Comparison of ENCODE assay signal across 1 cellular context in the genomic region with DNA sequence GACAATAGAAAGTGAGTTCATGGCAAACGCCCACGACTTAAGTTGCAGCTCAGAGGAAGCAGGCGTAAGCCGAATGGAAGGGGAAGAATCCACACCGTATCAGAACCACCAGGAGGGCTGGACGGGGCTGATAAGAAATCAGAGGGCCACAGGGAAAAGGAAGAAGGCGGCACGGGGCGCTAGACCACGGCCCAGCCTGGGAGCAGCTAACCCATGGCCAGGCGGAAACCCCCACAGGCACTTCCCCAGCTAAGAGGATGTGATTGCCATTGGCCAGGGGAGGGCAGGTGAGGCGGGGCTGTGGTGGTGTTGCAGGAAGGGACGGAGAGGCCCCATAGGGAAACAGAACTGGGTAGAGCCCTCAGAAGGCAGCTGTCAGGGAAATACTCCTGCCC.
TF ChIP-seq lines count a peak whose summit lies in the region.

No MANE protein-coding gene starts in this region.

TF ChIP-seq in K562, 482 proteins besides CTCF, POLR2A, EP300 and RAD21 (continued from another document and continues in another):
- TF ChIP-seq, protein P1, sequence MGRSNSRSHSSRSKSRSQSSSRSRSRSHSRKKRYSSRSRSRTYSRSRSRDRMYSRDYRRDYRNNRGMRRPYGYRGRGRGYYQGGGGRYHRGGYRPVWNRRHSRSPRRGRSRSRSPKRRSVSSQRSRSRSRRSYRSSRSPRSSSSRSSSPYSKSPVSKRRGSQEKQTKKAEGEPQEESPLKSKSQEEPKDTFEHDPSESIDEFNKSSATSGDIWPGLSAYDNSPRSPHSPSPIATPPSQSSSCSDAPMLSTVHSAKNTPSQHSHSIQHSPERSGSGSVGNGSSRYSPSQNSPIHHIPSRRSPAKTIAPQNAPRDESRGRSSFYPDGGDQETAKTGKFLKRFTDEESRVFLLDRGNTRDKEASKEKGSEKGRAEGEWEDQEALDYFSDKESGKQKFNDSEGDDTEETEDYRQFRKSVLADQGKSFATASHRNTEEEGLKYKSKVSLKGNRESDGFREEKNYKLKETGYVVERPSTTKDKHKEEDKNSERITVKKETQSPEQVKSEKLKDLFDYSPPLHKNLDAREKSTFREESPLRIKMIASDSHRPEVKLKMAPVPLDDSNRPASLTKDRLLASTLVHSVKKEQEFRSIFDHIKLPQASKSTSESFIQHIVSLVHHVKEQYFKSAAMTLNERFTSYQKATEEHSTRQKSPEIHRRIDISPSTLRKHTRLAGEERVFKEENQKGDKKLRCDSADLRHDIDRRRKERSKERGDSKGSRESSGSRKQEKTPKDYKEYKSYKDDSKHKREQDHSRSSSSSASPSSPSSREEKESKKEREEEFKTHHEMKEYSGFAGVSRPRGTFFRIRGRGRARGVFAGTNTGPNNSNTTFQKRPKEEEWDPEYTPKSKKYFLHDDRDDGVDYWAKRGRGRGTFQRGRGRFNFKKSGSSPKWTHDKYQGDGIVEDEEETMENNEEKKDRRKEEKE (IDR thresholded peaks at IDR 0.05; ENCODE audit: borderline replicate concordance in 1 of 2, control insufficient read depth in 1 of 2, low read depth in 2 of 2, low read length in 1 of 2), result no peak
- TF ChIP-seq, protein P2, sequence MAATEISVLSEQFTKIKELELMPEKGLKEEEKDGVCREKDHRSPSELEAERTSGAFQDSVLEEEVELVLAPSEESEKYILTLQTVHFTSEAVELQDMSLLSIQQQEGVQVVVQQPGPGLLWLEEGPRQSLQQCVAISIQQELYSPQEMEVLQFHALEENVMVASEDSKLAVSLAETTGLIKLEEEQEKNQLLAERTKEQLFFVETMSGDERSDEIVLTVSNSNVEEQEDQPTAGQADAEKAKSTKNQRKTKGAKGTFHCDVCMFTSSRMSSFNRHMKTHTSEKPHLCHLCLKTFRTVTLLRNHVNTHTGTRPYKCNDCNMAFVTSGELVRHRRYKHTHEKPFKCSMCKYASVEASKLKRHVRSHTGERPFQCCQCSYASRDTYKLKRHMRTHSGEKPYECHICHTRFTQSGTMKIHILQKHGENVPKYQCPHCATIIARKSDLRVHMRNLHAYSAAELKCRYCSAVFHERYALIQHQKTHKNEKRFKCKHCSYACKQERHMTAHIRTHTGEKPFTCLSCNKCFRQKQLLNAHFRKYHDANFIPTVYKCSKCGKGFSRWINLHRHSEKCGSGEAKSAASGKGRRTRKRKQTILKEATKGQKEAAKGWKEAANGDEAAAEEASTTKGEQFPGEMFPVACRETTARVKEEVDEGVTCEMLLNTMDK (IDR thresholded peaks at IDR 0.05; ENCODE audit: borderline replicate concordance, insufficient read depth, low read depth, low read length, poor library complexity, severe bottlenecking), result no peak
- TF ChIP-seq MYBL2 (IDR thresholded peaks at IDR 0.05; ENCODE audit: low read depth), result no peak
- no peak for TF ChIP-seq MYBL2 (CRISPR knock-in tag; IDR thresholded peaks at IDR 0.05; ENCODE audit: borderline replicate concordance)
- TF ChIP-seq ZNF239 (CRISPR knock-in tag; IDR thresholded peaks at IDR 0.05), result no peak
- TF ChIP-seq CCNT2 (IDR thresholded peaks at IDR 0.05; ENCODE audit: borderline replicate concordance, extremely low read depth, insufficient read length, low read depth, low read length), result peak; percentile 33
- TF ChIP-seq NCOA6 (IDR thresholded peaks at IDR 0.05), result no peak
- no peak for TF ChIP-seq SLC30A9 (CRISPR knock-in tag; IDR thresholded peaks at IDR 0.05)
- TF ChIP-seq, protein P3, sequence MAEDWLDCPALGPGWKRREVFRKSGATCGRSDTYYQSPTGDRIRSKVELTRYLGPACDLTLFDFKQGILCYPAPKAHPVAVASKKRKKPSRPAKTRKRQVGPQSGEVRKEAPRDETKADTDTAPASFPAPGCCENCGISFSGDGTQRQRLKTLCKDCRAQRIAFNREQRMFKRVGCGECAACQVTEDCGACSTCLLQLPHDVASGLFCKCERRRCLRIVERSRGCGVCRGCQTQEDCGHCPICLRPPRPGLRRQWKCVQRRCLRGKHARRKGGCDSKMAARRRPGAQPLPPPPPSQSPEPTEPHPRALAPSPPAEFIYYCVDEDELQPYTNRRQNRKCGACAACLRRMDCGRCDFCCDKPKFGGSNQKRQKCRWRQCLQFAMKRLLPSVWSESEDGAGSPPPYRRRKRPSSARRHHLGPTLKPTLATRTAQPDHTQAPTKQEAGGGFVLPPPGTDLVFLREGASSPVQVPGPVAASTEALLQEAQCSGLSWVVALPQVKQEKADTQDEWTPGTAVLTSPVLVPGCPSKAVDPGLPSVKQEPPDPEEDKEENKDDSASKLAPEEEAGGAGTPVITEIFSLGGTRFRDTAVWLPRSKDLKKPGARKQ (CRISPR knock-in tag; IDR thresholded peaks at IDR 0.05), result no peak
- TF ChIP-seq ZNF444 (CRISPR knock-in tag; IDR thresholded peaks at IDR 0.05), result no peak
- peak; percentile 63 for TF ChIP-seq NCOR1 (IDR thresholded peaks at IDR 0.05)
- TF ChIP-seq ZNF644 (tag; IDR thresholded peaks at IDR 0.05; ENCODE audit: low read depth), result no peak
- no peak for TF ChIP-seq ZKSCAN1 (IDR thresholded peaks at IDR 0.05; ENCODE audit: low read depth, low read length)
- no peak for TF ChIP-seq SMARCA4 (IDR thresholded peaks at IDR 0.05)
- peak; percentile 86 for TF ChIP-seq TAL1 (IDR thresholded peaks at IDR 0.05)
- TF ChIP-seq BDP1 (IDR thresholded peaks at IDR 0.05; ENCODE audit: insufficient read depth, insufficient read length), result no peak
- no peak for TF ChIP-seq CC2D1A (IDR thresholded peaks at IDR 0.05)
- no peak for TF ChIP-seq ZNF764 (CRISPR knock-in tag; IDR thresholded peaks at IDR 0.05; ENCODE audit: low read depth)
- TF ChIP-seq, protein P4, sequence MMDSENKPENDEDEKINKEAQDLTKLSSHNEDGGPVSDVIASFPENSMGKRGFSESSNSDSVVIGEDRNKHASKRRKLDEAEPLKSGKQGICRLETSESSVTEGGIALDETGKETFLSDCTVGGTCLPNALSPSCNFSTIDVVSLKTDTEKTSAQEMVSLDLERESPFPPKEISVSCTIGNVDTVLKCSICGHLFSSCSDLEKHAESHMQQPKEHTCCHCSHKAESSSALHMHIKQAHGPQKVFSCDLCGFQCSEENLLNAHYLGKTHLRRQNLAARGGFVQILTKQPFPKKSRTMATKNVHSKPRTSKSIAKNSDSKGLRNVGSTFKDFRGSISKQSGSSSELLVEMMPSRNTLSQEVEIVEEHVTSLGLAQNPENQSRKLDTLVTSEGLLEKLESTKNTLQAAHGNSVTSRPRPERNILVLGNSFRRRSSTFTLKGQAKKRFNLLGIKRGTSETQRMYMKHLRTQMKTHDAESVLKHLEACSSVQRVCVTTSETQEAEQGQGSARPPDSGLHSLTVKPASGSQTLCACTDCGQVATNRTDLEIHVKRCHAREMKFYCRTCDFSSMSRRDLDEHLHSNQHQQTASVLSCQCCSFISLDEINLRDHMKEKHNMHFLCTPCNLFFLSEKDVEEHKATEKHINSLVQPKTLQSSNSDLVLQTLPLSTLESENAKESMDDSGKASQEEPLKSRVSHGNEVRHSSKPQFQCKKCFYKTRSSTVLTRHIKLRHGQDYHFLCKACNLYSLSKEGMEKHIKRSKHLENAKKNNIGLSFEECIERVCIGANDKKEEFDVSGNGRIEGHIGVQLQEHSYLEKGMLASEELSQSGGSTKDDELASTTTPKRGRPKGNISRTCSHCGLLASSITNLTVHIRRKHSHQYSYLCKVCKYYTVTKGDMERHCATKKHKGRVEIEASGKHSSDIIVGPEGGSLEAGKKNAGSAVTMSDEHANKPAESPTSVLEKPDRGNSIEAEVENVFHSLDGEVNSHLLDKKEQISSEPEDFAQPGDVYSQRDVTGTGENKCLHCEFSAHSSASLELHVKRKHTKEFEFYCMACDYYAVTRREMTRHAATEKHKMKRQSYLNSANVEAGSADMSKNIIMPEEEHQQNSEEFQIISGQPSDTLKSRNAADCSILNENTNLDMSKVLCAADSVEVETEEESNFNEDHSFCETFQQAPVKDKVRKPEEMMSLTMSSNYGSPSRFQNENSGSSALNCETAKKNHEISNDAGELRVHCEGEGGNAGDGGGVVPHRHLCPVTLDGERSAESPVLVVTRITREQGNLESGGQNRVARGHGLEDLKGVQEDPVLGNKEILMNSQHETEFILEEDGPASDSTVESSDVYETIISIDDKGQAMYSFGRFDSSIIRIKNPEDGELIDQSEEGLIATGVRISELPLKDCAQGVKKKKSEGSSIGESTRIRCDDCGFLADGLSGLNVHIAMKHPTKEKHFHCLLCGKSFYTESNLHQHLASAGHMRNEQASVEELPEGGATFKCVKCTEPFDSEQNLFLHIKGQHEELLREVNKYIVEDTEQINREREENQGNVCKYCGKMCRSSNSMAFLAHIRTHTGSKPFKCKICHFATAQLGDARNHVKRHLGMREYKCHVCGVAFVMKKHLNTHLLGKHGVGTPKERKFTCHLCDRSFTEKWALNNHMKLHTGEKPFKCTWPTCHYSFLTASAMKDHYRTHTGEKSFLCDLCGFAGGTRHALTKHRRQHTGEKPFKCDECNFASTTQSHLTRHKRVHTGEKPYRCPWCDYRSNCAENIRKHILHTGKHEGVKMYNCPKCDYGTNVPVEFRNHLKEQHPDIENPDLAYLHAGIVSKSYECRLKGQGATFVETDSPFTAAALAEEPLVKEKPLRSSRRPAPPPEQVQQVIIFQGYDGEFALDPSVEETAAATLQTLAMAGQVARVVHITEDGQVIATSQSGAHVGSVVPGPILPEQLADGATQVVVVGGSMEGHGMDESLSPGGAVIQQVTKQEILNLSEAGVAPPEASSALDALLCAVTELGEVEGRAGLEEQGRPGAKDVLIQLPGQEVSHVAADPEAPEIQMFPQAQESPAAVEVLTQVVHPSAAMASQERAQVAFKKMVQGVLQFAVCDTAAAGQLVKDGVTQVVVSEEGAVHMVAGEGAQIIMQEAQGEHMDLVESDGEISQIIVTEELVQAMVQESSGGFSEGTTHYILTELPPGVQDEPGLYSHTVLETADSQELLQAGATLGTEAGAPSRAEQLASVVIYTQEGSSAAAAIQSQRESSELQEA (IDR thresholded peaks at IDR 0.05; ENCODE audit: low read depth), result no peak
- no peak for TF ChIP-seq SMARCC2 (IDR thresholded peaks at IDR 0.05; ENCODE audit: low read depth)
- TF ChIP-seq ARID2 (IDR thresholded peaks at IDR 0.05), result no peak
- TF ChIP-seq TEAD4 (IDR thresholded peaks at IDR 0.05; ENCODE audit: low read length), result peak; percentile 87
- TF ChIP-seq TEAD4 (CRISPR knock-in tag; IDR thresholded peaks at IDR 0.05; ENCODE audit: borderline replicate concordance), result no peak
- TF ChIP-seq, protein P5, sequence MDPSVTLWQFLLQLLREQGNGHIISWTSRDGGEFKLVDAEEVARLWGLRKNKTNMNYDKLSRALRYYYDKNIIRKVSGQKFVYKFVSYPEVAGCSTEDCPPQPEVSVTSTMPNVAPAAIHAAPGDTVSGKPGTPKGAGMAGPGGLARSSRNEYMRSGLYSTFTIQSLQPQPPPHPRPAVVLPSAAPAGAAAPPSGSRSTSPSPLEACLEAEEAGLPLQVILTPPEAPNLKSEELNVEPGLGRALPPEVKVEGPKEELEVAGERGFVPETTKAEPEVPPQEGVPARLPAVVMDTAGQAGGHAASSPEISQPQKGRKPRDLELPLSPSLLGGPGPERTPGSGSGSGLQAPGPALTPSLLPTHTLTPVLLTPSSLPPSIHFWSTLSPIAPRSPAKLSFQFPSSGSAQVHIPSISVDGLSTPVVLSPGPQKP (CRISPR knock-in tag; IDR thresholded peaks at IDR 0.05), result no peak
- no peak for TF ChIP-seq MAFK (IDR thresholded peaks at IDR 0.05; ENCODE audit: low read length)
- peak; percentile 34 to 61; a peak in 2 of 4 replicates for TF ChIP-seq TRIM24 (IDR thresholded peaks at IDR 0.05)
- TF ChIP-seq MTA1 (IDR thresholded peaks at IDR 0.05; ENCODE audit: borderline replicate concordance), result no peak
- TF ChIP-seq, protein P6, sequence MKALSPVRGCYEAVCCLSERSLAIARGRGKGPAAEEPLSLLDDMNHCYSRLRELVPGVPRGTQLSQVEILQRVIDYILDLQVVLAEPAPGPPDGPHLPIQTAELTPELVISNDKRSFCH (CRISPR knock-in tag; IDR thresholded peaks at IDR 0.05), result no peak
- TF ChIP-seq, protein P6 (tag; IDR thresholded peaks at IDR 0.05), result no peak
- TF ChIP-seq ZC3H4 (CRISPR knock-in tag; IDR thresholded peaks at IDR 0.05; ENCODE audit: borderline replicate concordance), result no peak
- peak; percentile 28; the same call in 1 of the 2 replicates for TF ChIP-seq ELF1 (tag; IDR thresholded peaks at IDR 0.05)
- TF ChIP-seq, protein P7, sequence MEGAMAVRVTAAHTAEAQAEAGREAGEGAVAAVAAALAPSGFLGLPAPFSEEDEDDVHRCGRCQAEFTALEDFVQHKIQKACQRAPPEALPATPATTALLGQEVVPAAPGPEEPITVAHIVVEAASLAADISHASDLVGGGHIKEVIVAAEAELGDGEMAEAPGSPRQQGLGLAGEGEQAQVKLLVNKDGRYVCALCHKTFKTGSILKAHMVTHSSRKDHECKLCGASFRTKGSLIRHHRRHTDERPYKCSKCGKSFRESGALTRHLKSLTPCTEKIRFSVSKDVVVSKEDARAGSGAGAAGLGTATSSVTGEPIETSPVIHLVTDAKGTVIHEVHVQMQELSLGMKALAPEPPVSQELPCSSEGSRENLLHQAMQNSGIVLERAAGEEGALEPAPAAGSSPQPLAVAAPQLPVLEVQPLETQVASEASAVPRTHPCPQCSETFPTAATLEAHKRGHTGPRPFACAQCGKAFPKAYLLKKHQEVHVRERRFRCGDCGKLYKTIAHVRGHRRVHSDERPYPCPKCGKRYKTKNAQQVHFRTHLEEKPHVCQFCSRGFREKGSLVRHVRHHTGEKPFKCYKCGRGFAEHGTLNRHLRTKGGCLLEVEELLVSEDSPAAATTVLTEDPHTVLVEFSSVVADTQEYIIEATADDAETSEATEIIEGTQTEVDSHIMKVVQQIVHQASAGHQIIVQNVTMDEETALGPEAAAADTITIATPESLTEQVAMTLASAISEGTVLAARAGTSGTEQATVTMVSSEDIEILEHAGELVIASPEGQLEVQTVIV (CRISPR knock-in tag; IDR thresholded peaks at IDR 0.05; ENCODE audit: borderline replicate concordance), result no peak
- TF ChIP-seq, protein P8, sequence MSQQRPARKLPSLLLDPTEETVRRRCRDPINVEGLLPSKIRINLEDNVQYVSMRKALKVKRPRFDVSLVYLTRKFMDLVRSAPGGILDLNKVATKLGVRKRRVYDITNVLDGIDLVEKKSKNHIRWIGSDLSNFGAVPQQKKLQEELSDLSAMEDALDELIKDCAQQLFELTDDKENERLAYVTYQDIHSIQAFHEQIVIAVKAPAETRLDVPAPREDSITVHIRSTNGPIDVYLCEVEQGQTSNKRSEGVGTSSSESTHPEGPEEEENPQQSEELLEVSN (IDR thresholded peaks at IDR 0.05; ENCODE audit: borderline replicate concordance in 1 of 2, extremely low read depth in 1 of 2, insufficient read depth in 1 of 2, insufficient read length in 1 of 2, low read depth in 1 of 2, low read length in 1 of 2, poor library complexity in 1 of 2, severe bottlenecking in 1 of 2), result no peak
- no peak for TF ChIP-seq FOXA1 (IDR thresholded peaks at IDR 0.05; ENCODE audit: borderline replicate concordance)
- TF ChIP-seq TARDBP (IDR thresholded peaks at IDR 0.05), result 0 out of 2 replicates have a peak, but pooled peaks have one; percentile 39
